In genomic region chr2:231709636-231709980, GRCh38 we compare ENCODE assay signal across 1 cellular context.
A peak's percentile ranks its signal among the peaks of the same experiment; 100 is the strongest.
TF ChIP-seq lines count a peak whose summit lies in the region.

No MANE protein-coding gene starts in this region.

TF ChIP-seq in HEK293, 187 proteins besides CTCF, POLR2A, EP300 and RAD21 (continued from another document):
- TF ChIP-seq ZNF704 (tag by site-specific recombination; IDR thresholded peaks at IDR 0.05) (no peak), MEIS1 (CRISPR knock-in tag; IDR thresholded peaks at IDR 0.05; ENCODE audit: borderline replicate concordance) (no peak), ZNF664 (tag by site-specific recombination; IDR thresholded peaks at IDR 0.05) (no peak), ZNF76 (tag by site-specific recombination; IDR thresholded peaks at IDR 0.05; ENCODE audit: borderline replicate concordance, low read depth) (no peak), ZEB2 (tag by site-specific recombination; IDR thresholded peaks at IDR 0.05) (0 out of 2 replicates have a peak, but pooled peaks have one; percentile 23), ZBTB7A (tag by site-specific recombination; IDR thresholded peaks at IDR 0.05; ENCODE audit: low read depth) (no peak), ZNF175 (tag by site-specific recombination; IDR thresholded peaks at IDR 0.05) (no peak), ZNF549 (tag by site-specific recombination; IDR thresholded peaks at IDR 0.05) (no peak), ZNF544 (tag by site-specific recombination; IDR thresholded peaks at IDR 0.05) (no peak), ZXDB (tag by site-specific recombination; IDR thresholded peaks at IDR 0.05) (0 out of 2 replicates have a peak, but pooled peaks have one; percentile 55)
- TF ChIP-seq, protein P1, sequence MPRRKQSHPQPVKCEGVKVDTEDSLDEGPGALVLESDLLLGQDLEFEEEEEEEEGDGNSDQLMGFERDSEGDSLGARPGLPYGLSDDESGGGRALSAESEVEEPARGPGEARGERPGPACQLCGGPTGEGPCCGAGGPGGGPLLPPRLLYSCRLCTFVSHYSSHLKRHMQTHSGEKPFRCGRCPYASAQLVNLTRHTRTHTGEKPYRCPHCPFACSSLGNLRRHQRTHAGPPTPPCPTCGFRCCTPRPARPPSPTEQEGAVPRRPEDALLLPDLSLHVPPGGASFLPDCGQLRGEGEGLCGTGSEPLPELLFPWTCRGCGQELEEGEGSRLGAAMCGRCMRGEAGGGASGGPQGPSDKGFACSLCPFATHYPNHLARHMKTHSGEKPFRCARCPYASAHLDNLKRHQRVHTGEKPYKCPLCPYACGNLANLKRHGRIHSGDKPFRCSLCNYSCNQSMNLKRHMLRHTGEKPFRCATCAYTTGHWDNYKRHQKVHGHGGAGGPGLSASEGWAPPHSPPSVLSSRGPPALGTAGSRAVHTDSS (tag by site-specific recombination; IDR thresholded peaks at IDR 0.05): no peak
- TF ChIP-seq, protein P2, sequence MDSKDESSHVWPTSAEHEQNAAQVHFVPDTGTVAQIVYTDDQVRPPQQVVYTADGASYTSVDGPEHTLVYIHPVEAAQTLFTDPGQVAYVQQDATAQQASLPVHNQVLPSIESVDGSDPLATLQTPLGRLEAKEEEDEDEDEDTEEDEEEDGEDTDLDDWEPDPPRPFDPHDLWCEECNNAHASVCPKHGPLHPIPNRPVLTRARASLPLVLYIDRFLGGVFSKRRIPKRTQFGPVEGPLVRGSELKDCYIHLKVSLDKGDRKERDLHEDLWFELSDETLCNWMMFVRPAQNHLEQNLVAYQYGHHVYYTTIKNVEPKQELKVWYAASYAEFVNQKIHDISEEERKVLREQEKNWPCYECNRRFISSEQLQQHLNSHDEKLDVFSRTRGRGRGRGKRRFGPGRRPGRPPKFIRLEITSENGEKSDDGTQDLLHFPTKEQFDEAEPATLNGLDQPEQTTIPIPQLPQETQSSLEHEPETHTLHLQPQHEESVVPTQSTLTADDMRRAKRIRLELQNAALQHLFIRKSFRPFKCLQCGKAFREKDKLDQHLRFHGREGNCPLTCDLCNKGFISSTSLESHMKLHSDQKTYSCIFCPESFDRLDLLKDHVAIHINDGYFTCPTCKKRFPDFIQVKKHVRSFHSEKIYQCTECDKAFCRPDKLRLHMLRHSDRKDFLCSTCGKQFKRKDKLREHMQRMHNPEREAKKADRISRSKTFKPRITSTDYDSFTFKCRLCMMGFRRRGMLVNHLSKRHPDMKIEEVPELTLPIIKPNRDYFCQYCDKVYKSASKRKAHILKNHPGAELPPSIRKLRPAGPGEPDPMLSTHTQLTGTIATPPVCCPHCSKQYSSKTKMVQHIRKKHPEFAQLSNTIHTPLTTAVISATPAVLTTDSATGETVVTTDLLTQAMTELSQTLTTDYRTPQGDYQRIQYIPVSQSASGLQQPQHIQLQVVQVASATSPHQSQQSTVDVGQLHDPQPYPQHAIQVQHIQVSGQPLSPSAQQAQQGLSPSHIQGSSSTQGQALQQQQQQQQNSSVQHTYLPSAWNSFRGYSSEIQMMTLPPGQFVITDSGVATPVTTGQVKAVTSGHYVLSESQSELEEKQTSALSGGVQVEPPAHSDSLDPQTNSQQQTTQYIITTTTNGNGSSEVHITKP (tag by site-specific recombination; IDR thresholded peaks at IDR 0.05): no peak
- TF ChIP-seq, protein P3, sequence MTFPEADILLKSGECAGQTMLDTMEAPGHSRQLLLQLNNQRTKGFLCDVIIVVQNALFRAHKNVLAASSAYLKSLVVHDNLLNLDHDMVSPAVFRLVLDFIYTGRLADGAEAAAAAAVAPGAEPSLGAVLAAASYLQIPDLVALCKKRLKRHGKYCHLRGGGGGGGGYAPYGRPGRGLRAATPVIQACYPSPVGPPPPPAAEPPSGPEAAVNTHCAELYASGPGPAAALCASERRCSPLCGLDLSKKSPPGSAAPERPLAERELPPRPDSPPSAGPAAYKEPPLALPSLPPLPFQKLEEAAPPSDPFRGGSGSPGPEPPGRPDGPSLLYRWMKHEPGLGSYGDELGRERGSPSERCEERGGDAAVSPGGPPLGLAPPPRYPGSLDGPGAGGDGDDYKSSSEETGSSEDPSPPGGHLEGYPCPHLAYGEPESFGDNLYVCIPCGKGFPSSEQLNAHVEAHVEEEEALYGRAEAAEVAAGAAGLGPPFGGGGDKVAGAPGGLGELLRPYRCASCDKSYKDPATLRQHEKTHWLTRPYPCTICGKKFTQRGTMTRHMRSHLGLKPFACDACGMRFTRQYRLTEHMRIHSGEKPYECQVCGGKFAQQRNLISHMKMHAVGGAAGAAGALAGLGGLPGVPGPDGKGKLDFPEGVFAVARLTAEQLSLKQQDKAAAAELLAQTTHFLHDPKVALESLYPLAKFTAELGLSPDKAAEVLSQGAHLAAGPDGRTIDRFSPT (tag by site-specific recombination; IDR thresholded peaks at IDR 0.05): 0 out of 2 replicates have a peak, but pooled peaks have one; percentile 34
- TF ChIP-seq, protein P4, sequence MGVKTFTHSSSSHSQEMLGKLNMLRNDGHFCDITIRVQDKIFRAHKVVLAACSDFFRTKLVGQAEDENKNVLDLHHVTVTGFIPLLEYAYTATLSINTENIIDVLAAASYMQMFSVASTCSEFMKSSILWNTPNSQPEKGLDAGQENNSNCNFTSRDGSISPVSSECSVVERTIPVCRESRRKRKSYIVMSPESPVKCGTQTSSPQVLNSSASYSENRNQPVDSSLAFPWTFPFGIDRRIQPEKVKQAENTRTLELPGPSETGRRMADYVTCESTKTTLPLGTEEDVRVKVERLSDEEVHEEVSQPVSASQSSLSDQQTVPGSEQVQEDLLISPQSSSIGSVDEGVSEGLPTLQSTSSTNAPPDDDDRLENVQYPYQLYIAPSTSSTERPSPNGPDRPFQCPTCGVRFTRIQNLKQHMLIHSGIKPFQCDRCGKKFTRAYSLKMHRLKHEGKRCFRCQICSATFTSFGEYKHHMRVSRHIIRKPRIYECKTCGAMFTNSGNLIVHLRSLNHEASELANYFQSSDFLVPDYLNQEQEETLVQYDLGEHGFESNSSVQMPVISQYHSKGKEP (tag by site-specific recombination; IDR thresholded peaks at IDR 0.05): no peak
